ENCODE assay signal across 21 cellular contexts in the genomic region with DNA sequence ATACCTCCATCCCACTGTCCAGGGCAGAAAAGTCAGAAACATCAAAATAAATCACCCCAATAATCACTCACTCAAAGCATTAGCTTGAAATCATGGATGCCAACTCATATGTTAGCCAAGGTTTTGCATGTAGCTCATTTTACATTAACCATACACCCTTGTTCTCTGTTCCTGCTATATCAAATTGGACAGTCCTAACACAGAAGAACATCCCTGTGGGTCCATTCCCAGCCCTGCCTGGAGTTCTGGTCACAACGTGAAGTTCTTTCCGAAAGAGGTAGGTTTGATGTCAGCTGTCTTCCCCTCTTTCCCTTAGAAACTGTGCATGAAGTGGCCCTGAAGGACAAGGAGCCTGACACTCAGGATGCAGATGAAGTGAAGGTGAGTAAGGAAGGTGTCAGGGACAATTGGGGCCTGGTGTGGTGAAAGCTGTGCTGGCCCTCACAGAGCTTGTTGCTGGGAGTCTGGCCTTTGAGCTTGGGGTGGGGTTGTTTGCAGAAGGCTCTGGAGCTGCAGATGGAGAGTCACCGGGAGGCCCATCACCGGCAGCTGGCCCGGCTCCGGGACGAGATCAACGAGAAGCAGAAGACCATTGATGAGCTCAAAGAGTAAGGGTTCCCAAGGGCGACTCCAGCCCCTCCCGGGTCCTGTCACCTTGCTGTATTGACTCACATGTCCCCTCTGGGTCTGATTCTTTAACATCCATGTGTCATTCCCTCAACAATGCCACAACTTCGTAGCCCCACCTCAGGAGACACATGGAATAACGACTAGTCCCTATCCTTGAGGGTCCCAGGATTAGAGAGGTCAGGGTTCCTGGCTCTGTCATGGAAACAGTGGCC. TPM values are rescaled to one million over a fixed set of nuclear protein-coding genes. Genes with fewer than 3 reads are reported as not detected.
DNase-seq lines count a peak whose midpoint lies in the region; ATAC-seq and TF ChIP-seq lines count a peak whose summit lies in the region.
"Had no signal": no experiment of that assay in that cellular context is flagged by ENCODE, and none has a peak within 500 bp of the region (broad histone marks: within the 10 kb centered on the region; RNA-seq: fewer than 3 reads in every experiment).

No MANE protein-coding gene starts in this region.

- WGBS in hepatocyte (ENCODE audit: low lambda C conversion rate, missing lambda C conversion rate), result 81% methylated on average over 12 of the region's 12 CpGs

- no peaks in the 10 kb centered on the region for H3K36me3 ChIP-seq in hepatocyte (replicated peaks; ENCODE audit: insufficient read depth, low read depth)
- H3K36me3 ChIP-seq: BLaER1 treated with 17β-estradiol and CSF1 and Interleukin-3, amounts not matched to agents 10 nM and 100 nM; MG63 had no signal

- no peak overlapping the region for H3K4me3 ChIP-seq in hepatocyte
- H3K4me3 ChIP-seq: BLaER1 treated with 17β-estradiol and CSF1 and Interleukin-3, amounts not matched to agents 10 nM and 100 nM; K562; MG63 had no signal

- peak overlapping the region; percentile 73 for H3K27ac ChIP-seq in hepatocyte
- H3K27ac ChIP-seq: BLaER1 treated with 17β-estradiol and CSF1 and Interleukin-3, amounts not matched to agents 10 nM and 100 nM had no signal

- H4K20me1 ChIP-seq in hepatocyte (ENCODE audit: insufficient read depth, poor library complexity, severe bottlenecking), result no peaks in the 10 kb centered on the region
- H4K20me1 ChIP-seq: BLaER1 treated with 17β-estradiol and CSF1 and Interleukin-3, amounts not matched to agents 10 nM and 100 nM had no signal

- no peak for ATAC-seq in GM19455 (IDR thresholded peaks at IDR 0.05; ENCODE audit: unreplicated experiment)
- ATAC-seq: CD8-positive, alpha-beta T cell; K562; Panc1 had no signal

- peak overlapping the region; percentile 13 for H3K4me2 ChIP-seq in hepatocyte
- H3K4me2 ChIP-seq: BLaER1 treated with 17β-estradiol and CSF1 and Interleukin-3, amounts not matched to agents 10 nM and 100 nM had no signal

- H3K9me3 ChIP-seq in hepatocyte (ENCODE audit: low read depth), result no peaks in the 10 kb centered on the region
- H3K9me3 ChIP-seq: BLaER1 treated with 17β-estradiol and CSF1 and Interleukin-3, amounts not matched to agents 10 nM and 100 nM; MG63 had no signal

- H3K27me3 ChIP-seq in hepatocyte, result no peaks in the 10 kb centered on the region
- H3K27me3 ChIP-seq: BLaER1 treated with 17β-estradiol and CSF1 and Interleukin-3, amounts not matched to agents 10 nM and 100 nM; MG63 had no signal

- H2AFZ ChIP-seq in hepatocyte, result no peak overlapping the region

- no peak for TF ChIP-seq CTCF in hepatocyte (IDR thresholded peaks at IDR 0.05; ENCODE audit: poor library complexity)

- no peaks in the 10 kb centered on the region for H3K79me2 ChIP-seq in hepatocyte

- peak; percentile 50 for DNase-seq in activated effector memory CD4-positive, alpha-beta T cell treated with anti-CD3 and anti-CD28 coated beads, Interleukin-2, amount 50 U/mL, for 16 hours
- no peak for DNase-seq in activated effector memory CD4-positive, alpha-beta T cell treated with Interleukin-2 at 50 U/mL for 16 hours
- DNase-seq in hepatocyte (ENCODE audit: low spot score) (peak; percentile 54), mesenteric fat pad (ENCODE audit: low spot score) (peak; percentile 80), posterior cingulate gyrus (no peak), GOT3 (lab: John Stamatoyannopoulos, UW) (no peak)
- DNase-seq: 8988T; CD8-positive, alpha-beta T cell; DMS79; MG63; NCI-H1048; NCI-H1417 treated with DMSO at 0.1 percent for 48 hours; NCI-H187; NCI-H774; NK-92 treated with Interleukin-12 subunit alpha and Interleukin-12 subunit beta, amount 100 ng/mL, for 24 hours; SIG-M5 had no signal

- H3K9me2 ChIP-seq in hepatocyte (replicated peaks; ENCODE audit: insufficient read depth), result no peaks in the 10 kb centered on the region

- intact Hi-C loops in posterior cingulate gyrus (cut with DNase I), result no loop called here

- H3K4me1 ChIP-seq in hepatocyte (ENCODE audit: insufficient read depth), result peaks cover 12% of the 10 kb centered on the region
- H3K4me1 ChIP-seq: BLaER1 treated with 17β-estradiol and CSF1 and Interleukin-3, amounts not matched to agents 10 nM and 100 nM had no signal

RNA-seq across cellular contexts. Expression of gene PIP4K2C, which starts 15.0 kb away (rescaled TPM):
- 30.0 and 41.6 TPM in 2 replicates for total RNA-seq in hepatocyte
- polyA plus RNA-seq in hepatocyte, result 32.3 and 34.2 TPM in 2 replicates
- 14.3 TPM for total RNA-seq in mesenteric fat pad

RNA-seq across cellular contexts. Expression of gene KIF5A, which starts 26.1 kb away (rescaled TPM):
- 0.03 and 0.16 TPM in 2 replicates for total RNA-seq in hepatocyte
- polyA plus RNA-seq in hepatocyte, result 0.18 TPM in 2 replicates
- total RNA-seq in mesenteric fat pad, result not detected
- total RNA-seq: LHCN-M2 had no signal

RNA-seq across cellular contexts. Expression of gene DTX3, which starts 28.6 kb away (rescaled TPM):
- total RNA-seq in hepatocyte, result 17.7 and 19.9 TPM in 2 replicates
- 31.2 and 42.9 TPM in 2 replicates for polyA plus RNA-seq in hepatocyte
- 7.2 TPM for total RNA-seq in mesenteric fat pad

RNA-seq across cellular contexts. Expression of gene DCTN2, which starts 29.0 kb away (rescaled TPM):
- 122 and 124 TPM in 2 replicates for total RNA-seq in hepatocyte
- 110 and 112 TPM in 2 replicates for polyA plus RNA-seq in hepatocyte
- 106 TPM for total RNA-seq in mesenteric fat pad

RNA-seq across cellular contexts. Expression of gene ARHGEF25, which starts 35.2 kb away (rescaled TPM):
- total RNA-seq in hepatocyte (9.0 and 12.6 TPM in 2 replicates), mesenteric fat pad (12.8 TPM)
- 0.29 and 1.3 TPM in 2 replicates for polyA plus RNA-seq in hepatocyte

Comparison
In these comparisons a context has a peak if more than half of its experiments do, and no peak if none do; other contexts are left out.
1. DNase-seq: peak in activated effector memory CD4-positive, alpha-beta T cell treated with anti-CD3 and anti-CD28 coated beads, Interleukin-2, amount 50 U/mL, for 16 hours (single experiment), hepatocyte (single experiment) and mesenteric fat pad (single experiment); none in activated effector memory CD4-positive, alpha-beta T cell treated with Interleukin-2 at 50 U/mL for 16 hours (single experiment), posterior cingulate gyrus (0 of 10) and GOT3 (single experiment).